Comparison of ENCODE assay signal across 1 cellular context in the genomic region with DNA sequence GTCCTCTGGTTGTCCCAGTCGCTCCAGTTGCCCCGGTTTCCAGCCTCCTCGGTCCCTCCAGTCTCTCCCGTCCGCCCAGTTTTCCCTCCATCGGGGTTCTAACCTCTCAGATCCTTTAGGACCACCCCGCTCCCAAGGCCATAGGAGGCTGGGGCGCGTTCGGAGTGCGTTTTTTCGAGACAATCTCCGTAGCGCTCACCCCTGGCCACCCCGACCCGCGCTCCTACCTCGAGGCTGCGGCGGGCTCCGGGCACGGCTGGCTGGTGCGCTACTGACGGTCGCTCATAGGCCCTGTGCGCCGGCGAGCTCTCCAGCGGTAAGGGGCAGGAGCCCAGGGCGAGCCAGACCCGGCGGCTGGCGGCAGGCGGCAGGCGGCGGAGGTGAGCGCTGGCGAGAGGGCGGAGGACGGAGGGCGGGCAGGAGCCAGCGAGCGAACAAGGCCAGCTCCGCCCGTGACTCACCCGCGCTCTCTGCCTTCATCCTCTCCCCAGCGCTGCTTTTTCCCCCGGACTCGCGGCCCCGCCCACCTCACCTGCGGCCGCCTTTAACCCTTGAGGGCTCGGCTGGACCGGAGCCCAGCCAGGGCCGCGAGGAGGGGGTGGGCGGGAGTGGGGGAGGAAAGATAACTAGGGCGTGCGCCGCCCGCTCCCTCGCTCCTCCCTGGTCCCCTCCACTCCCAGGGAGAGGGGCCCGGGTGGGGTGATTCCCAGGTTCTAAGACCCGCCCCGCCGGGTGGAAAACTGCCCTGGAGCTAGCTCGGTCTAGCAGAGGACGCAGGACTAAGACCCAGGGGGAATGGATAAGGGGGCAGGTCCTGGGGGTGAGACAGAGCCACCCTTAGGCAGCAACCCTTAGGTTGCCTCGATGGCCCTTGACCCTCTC.
TF ChIP-seq lines count a peak whose summit lies in the region.

A gene (minus strand): TSS at position 472 of the 882 bp plus-strand sequence. CDS start 2,734 bp downstream, outside the sequence.

TF ChIP-seq in K562, 482 proteins besides CTCF, POLR2A, EP300 and RAD21 (continued from another document and continues in another):
- TF ChIP-seq GABPA (tag; conservative IDR thresholded peaks at IDR 0.05; ENCODE audit: low read depth): no peak
- TF ChIP-seq, protein P1, sequence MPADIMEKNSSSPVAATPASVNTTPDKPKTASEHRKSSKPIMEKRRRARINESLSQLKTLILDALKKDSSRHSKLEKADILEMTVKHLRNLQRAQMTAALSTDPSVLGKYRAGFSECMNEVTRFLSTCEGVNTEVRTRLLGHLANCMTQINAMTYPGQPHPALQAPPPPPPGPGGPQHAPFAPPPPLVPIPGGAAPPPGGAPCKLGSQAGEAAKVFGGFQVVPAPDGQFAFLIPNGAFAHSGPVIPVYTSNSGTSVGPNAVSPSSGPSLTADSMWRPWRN (IDR thresholded peaks at IDR 0.05; ENCODE audit: low read depth): no peak
- TF ChIP-seq, protein P2, sequence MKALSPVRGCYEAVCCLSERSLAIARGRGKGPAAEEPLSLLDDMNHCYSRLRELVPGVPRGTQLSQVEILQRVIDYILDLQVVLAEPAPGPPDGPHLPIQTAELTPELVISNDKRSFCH (CRISPR knock-in tag; IDR thresholded peaks at IDR 0.05): no peak
- TF ChIP-seq, protein P2 (tag; IDR thresholded peaks at IDR 0.05): no peak
- TF ChIP-seq SMAD1 (IDR thresholded peaks at IDR 0.05; ENCODE audit: low read depth, low read length, partially characterized antibody): no peak
- TF ChIP-seq MAFF (IDR thresholded peaks at IDR 0.05; ENCODE audit: low read length): no peak
- no peak for TF ChIP-seq CBFA2T2 (conservative IDR thresholded peaks at IDR 0.05)
- TF ChIP-seq, protein P3, sequence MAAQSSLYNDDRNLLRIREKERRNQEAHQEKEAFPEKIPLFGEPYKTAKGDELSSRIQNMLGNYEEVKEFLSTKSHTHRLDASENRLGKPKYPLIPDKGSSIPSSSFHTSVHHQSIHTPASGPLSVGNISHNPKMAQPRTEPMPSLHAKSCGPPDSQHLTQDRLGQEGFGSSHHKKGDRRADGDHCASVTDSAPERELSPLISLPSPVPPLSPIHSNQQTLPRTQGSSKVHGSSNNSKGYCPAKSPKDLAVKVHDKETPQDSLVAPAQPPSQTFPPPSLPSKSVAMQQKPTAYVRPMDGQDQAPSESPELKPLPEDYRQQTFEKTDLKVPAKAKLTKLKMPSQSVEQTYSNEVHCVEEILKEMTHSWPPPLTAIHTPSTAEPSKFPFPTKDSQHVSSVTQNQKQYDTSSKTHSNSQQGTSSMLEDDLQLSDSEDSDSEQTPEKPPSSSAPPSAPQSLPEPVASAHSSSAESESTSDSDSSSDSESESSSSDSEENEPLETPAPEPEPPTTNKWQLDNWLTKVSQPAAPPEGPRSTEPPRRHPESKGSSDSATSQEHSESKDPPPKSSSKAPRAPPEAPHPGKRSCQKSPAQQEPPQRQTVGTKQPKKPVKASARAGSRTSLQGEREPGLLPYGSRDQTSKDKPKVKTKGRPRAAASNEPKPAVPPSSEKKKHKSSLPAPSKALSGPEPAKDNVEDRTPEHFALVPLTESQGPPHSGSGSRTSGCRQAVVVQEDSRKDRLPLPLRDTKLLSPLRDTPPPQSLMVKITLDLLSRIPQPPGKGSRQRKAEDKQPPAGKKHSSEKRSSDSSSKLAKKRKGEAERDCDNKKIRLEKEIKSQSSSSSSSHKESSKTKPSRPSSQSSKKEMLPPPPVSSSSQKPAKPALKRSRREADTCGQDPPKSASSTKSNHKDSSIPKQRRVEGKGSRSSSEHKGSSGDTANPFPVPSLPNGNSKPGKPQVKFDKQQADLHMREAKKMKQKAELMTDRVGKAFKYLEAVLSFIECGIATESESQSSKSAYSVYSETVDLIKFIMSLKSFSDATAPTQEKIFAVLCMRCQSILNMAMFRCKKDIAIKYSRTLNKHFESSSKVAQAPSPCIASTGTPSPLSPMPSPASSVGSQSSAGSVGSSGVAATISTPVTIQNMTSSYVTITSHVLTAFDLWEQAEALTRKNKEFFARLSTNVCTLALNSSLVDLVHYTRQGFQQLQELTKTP (IDR thresholded peaks at IDR 0.05; ENCODE audit: low read depth in 1 of 2, partially characterized antibody in 2 of 2): no peak
- TF ChIP-seq, protein P4, sequence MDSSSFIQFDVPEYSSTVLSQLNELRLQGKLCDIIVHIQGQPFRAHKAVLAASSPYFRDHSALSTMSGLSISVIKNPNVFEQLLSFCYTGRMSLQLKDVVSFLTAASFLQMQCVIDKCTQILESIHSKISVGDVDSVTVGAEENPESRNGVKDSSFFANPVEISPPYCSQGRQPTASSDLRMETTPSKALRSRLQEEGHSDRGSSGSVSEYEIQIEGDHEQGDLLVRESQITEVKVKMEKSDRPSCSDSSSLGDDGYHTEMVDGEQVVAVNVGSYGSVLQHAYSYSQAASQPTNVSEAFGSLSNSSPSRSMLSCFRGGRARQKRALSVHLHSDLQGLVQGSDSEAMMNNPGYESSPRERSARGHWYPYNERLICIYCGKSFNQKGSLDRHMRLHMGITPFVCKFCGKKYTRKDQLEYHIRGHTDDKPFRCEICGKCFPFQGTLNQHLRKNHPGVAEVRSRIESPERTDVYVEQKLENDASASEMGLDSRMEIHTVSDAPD (CRISPR knock-in tag; IDR thresholded peaks at IDR 0.05): no peak
- TF ChIP-seq TOE1 (IDR thresholded peaks at IDR 0.05; ENCODE audit: borderline replicate concordance): no peak; the same call in 1 of the 2 replicates
- no peak for TF ChIP-seq TOE1 (CRISPR knock-in tag; IDR thresholded peaks at IDR 0.05; ENCODE audit: borderline replicate concordance, low read depth)
- TF ChIP-seq PHF8 (IDR thresholded peaks at IDR 0.05; ENCODE audit: borderline replicate concordance, low read length): peak; percentile 56; the same call in 1 of the 2 replicates
- TF ChIP-seq MTA3 (IDR thresholded peaks at IDR 0.05; ENCODE audit: borderline replicate concordance): 0 out of 2 replicates have a peak, but pooled peaks have one; percentile 86
- TF ChIP-seq BDP1 (IDR thresholded peaks at IDR 0.05; ENCODE audit: insufficient read depth, insufficient read length): no peak
- TF ChIP-seq NRF1 (conservative IDR thresholded peaks at IDR 0.05 in 1 of 2, IDR thresholded peaks at IDR 0.05 in 1 of 2): peak; percentile 50 to 64; a peak in 3 of 4 replicates
- TF ChIP-seq, protein P5, sequence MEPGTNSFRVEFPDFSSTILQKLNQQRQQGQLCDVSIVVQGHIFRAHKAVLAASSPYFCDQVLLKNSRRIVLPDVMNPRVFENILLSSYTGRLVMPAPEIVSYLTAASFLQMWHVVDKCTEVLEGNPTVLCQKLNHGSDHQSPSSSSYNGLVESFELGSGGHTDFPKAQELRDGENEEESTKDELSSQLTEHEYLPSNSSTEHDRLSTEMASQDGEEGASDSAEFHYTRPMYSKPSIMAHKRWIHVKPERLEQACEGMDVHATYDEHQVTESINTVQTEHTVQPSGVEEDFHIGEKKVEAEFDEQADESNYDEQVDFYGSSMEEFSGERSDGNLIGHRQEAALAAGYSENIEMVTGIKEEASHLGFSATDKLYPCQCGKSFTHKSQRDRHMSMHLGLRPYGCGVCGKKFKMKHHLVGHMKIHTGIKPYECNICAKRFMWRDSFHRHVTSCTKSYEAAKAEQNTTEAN (CRISPR knock-in tag; IDR thresholded peaks at IDR 0.05): no peak
- no peak for TF ChIP-seq SAP30 (IDR thresholded peaks at IDR 0.05; ENCODE audit: borderline replicate concordance, insufficient read depth, low read depth, low read length, poor library complexity, severe bottlenecking)
- no peak for TF ChIP-seq ZNF3 (CRISPR knock-in tag; IDR thresholded peaks at IDR 0.05)
- no peak for TF ChIP-seq ARNT (IDR thresholded peaks at IDR 0.05)
- no peak for TF ChIP-seq ERF (CRISPR knock-in tag; IDR thresholded peaks at IDR 0.05)
- no peak for TF ChIP-seq TAF15 (IDR thresholded peaks at IDR 0.05; ENCODE audit: low read depth, low read length)
- peak; percentile 36 for TF ChIP-seq RBM22 (IDR thresholded peaks at IDR 0.05; ENCODE audit: low read depth, low read length, poor library complexity, severe bottlenecking)
- no peak for TF ChIP-seq ZNF384 (IDR thresholded peaks at IDR 0.05; ENCODE audit: low read depth, low read length)
- TF ChIP-seq, protein P6, sequence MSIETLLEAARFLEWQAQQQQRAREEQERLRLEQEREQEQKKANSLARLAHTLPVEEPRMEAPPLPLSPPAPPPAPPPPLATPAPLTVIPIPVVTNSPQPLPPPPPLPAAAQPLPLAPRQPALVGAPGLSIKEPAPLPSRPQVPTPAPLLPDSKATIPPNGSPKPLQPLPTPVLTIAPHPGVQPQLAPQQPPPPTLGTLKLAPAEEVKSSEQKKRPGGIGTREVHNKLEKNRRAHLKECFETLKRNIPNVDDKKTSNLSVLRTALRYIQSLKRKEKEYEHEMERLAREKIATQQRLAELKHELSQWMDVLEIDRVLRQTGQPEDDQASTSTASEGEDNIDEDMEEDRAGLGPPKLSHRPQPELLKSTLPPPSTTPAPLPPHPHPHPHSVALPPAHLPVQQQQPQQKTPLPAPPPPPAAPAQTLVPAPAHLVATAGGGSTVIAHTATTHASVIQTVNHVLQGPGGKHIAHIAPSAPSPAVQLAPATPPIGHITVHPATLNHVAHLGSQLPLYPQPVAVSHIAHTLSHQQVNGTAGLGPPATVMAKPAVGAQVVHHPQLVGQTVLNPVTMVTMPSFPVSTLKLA (conservative IDR thresholded peaks at IDR 0.05): peak in 1 of 2 experiments; percentile 51; a peak in 2 of 4 replicates
- TF ChIP-seq, protein P7, sequence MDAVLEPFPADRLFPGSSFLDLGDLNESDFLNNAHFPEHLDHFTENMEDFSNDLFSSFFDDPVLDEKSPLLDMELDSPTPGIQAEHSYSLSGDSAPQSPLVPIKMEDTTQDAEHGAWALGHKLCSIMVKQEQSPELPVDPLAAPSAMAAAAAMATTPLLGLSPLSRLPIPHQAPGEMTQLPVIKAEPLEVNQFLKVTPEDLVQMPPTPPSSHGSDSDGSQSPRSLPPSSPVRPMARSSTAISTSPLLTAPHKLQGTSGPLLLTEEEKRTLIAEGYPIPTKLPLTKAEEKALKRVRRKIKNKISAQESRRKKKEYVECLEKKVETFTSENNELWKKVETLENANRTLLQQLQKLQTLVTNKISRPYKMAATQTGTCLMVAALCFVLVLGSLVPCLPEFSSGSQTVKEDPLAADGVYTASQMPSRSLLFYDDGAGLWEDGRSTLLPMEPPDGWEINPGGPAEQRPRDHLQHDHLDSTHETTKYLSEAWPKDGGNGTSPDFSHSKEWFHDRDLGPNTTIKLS (IDR thresholded peaks at IDR 0.05; ENCODE audit: borderline replicate concordance, low read depth): 0 out of 2 replicates have a peak, but pooled peaks have one; percentile 50
- TF ChIP-seq, protein P8, sequence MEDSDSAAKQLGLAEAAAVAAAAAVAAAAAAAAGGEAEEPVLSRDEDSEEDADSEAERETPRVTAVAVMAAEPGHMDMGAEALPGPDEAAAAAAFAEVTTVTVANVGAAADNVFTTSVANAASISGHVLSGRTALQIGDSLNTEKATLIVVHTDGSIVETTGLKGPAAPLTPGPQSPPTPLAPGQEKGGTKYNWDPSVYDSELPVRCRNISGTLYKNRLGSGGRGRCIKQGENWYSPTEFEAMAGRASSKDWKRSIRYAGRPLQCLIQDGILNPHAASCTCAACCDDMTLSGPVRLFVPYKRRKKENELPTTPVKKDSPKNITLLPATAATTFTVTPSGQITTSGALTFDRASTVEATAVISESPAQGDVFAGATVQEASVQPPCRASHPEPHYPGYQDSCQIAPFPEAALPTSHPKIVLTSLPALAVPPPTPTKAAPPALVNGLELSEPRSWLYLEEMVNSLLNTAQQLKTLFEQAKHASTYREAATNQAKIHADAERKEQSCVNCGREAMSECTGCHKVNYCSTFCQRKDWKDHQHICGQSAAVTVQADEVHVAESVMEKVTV (CRISPR knock-in tag; IDR thresholded peaks at IDR 0.05): no peak
- TF ChIP-seq, protein P9, sequence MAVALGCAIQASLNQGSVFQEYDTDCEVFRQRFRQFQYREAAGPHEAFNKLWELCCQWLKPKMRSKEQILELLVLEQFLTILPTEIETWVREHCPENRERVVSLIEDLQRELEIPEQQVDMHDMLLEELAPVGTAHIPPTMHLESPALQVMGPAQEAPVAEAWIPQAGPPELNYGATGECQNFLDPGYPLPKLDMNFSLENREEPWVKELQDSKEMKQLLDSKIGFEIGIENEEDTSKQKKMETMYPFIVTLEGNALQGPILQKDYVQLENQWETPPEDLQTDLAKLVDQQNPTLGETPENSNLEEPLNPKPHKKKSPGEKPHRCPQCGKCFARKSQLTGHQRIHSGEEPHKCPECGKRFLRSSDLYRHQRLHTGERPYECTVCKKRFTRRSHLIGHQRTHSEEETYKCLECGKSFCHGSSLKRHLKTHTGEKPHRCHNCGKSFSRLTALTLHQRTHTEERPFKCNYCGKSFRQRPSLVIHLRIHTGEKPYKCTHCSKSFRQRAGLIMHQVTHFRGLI (CRISPR knock-in tag; IDR thresholded peaks at IDR 0.05): no peak
- TF ChIP-seq SNRNP70 (optimal IDR thresholded peaks at IDR 0.05; ENCODE audit: low read depth, low read length): no peak
- no peak for TF ChIP-seq CEBPB (tag; IDR thresholded peaks at IDR 0.05)
- TF ChIP-seq, protein P10, sequence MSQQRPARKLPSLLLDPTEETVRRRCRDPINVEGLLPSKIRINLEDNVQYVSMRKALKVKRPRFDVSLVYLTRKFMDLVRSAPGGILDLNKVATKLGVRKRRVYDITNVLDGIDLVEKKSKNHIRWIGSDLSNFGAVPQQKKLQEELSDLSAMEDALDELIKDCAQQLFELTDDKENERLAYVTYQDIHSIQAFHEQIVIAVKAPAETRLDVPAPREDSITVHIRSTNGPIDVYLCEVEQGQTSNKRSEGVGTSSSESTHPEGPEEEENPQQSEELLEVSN (IDR thresholded peaks at IDR 0.05; ENCODE audit: borderline replicate concordance in 1 of 2, extremely low read depth in 1 of 2, insufficient read depth in 1 of 2, insufficient read length in 1 of 2, low read depth in 1 of 2, low read length in 1 of 2, poor library complexity in 1 of 2, severe bottlenecking in 1 of 2): peak in 1 of 2 experiments; percentile 78
- peak; percentile 80 for TF ChIP-seq EGR1 (conservative IDR thresholded peaks at IDR 0.05)
- no peak for TF ChIP-seq SREBF2 (CRISPR knock-in tag; IDR thresholded peaks at IDR 0.05)
- no peak for TF ChIP-seq ZSCAN32 (CRISPR knock-in tag; IDR thresholded peaks at IDR 0.05)
- peak; percentile 95 for TF ChIP-seq CTBP1 (IDR thresholded peaks at IDR 0.05; ENCODE audit: borderline replicate concordance)
- TF ChIP-seq ZNF830 (CRISPR knock-in tag; IDR thresholded peaks at IDR 0.05): no peak
- no peak for TF ChIP-seq ETS2 (tag; IDR thresholded peaks at IDR 0.05; ENCODE audit: borderline replicate concordance, poor library complexity, severe bottlenecking)
- no peak for TF ChIP-seq NCOA1 (IDR thresholded peaks at IDR 0.05; ENCODE audit: low read depth)
- TF ChIP-seq MAZ (CRISPR knock-in tag; conservative IDR thresholded peaks at IDR 0.05 in 1 of 2, IDR thresholded peaks at IDR 0.05 in 1 of 2): peak; percentile 78 to 89
- TF ChIP-seq ELF2 (CRISPR knock-in tag; IDR thresholded peaks at IDR 0.05): no peak
- TF ChIP-seq KLF10 (CRISPR knock-in tag; IDR thresholded peaks at IDR 0.05): no peak
- TF ChIP-seq GATAD2B (IDR thresholded peaks at IDR 0.05; ENCODE audit: borderline replicate concordance): peak; percentile 26; the same call in 1 of the 2 replicates
- TF ChIP-seq DIDO1 (tag; IDR thresholded peaks at IDR 0.05; ENCODE audit: low read depth): no peak
- TF ChIP-seq SUPT5H (IDR thresholded peaks at IDR 0.05): peak; percentile 51; the same call in 1 of the 2 replicates
- no peak for TF ChIP-seq BMI1 (IDR thresholded peaks at IDR 0.05; ENCODE audit: low read length)
- TF ChIP-seq BRCA1 (IDR thresholded peaks at IDR 0.05): no peak
- no peak for TF ChIP-seq BRCA1 (CRISPR knock-in tag; IDR thresholded peaks at IDR 0.05)
- peak; percentile 54; the same call in 1 of the 2 replicates for TF ChIP-seq TGIF2 (CRISPR knock-in tag; IDR thresholded peaks at IDR 0.05)
- TF ChIP-seq JUND (IDR thresholded peaks at IDR 0.05; ENCODE audit: borderline replicate concordance, low read depth, low read length): peak; percentile 79
- TF ChIP-seq JUND (tag; IDR thresholded peaks at IDR 0.05; ENCODE audit: borderline replicate concordance, low read depth, low read length): peak; percentile 40; the same call in 1 of the 3 replicates
